ENCODE assay signal across 12 cellular contexts in the genomic region with DNA sequence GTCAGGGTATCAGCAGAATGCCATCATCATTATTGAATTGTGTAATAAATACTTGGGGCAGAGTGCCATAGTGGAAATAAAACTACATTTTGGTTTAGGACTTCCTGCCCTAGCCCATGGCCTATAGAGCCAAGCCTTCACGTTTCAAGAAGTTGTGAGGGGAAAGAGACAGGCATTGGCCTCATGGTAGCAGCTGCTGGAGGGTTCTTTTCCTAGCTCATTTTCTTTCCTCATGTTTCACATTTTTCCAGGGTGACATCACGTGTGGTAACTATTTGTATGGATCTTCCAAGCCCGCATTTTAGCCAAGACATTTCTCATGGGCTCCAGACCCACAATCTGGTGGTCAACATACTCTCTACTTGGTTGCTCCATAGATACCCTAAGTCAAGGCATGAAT.
DNase-seq lines count a peak whose midpoint lies in the region; ATAC-seq, FAIRE-seq and TF ChIP-seq lines count a peak whose summit lies in the region.
"Had no signal": no experiment of that assay in that cellular context is flagged by ENCODE, and none has a peak within 500 bp of the region (broad histone marks: within the 10 kb centered on the region; RNA-seq: fewer than 3 reads in every experiment).

No MANE protein-coding gene starts in this region.

- H3K36me3 ChIP-seq in gastroesophageal sphincter (no peaks in the 10 kb centered on the region), stomach (no peaks in the 10 kb centered on the region)

- peaks cover 66% of the 10 kb centered on the region for H3K4me1 Mint-ChIP-seq in nephron progenitor cell

- H3K9me3 ChIP-seq in gastroesophageal sphincter: no peaks in the 10 kb centered on the region
- H3K9me3 ChIP-seq in stomach: no peaks in the 10 kb centered on the region
- H3K9me3 ChIP-seq: mucosa of descending colon had no signal

- H3K4me1 ChIP-seq in gastroesophageal sphincter: peaks cover 6 to 90% (median 19%) of the 10 kb centered on the region in 3 donors
- H3K4me1 ChIP-seq in stomach: peaks cover 29 to 78% (median 52%) of the 10 kb centered on the region in 4 donors

- peaks cover 18% of the 10 kb centered on the region for H3K36me3 Mint-ChIP-seq in nephron progenitor cell (ENCODE audit: low read depth)

- H3K4me3 ChIP-seq in gastroesophageal sphincter (no peak overlapping the region), stomach (no peak overlapping the region)
- H3K4me3 ChIP-seq: mucosa of descending colon had no signal

- H3K27me3 Mint-ChIP-seq in nephron progenitor cell (ENCODE audit: low read depth, poor library complexity): no peaks in the 10 kb centered on the region
- H3K27me3 Mint-ChIP-seq: activated naive CD4-positive, alpha-beta T cell treated with anti-CD3 and anti-CD28 coated beads, Interleukin-2, amount 50 U/mL, for 24 hours had no signal

- peak; percentile 40 for FAIRE-seq in GM19239 (lab: Jason Lieb, UNC)

- no peak overlapping the region for H3K4me3 Mint-ChIP-seq in nephron progenitor cell
- H3K4me3 Mint-ChIP-seq: activated naive CD4-positive, alpha-beta T cell treated with anti-CD3 and anti-CD28 coated beads, Interleukin-2, amount 50 U/mL, for 24 hours had no signal

- DNase-seq in GM19239 (ENCODE audit: insufficient read length, low spot score) (no peak), stomach (no peak), medulla oblongata (ENCODE audit: extremely low spot score) (no peak), nephron progenitor cell (no peak)
- DNase-seq in activated effector memory CD4-positive, alpha-beta T cell treated with Interleukin-2 at 50 U/mL for 16 hours: no peak
- DNase-seq: GDM1, mucosa of descending colon, NCI-H2029 treated with DMSO at 0.1 percent for 48 hours had no signal

- TF ChIP-seq POLR2A in gastroesophageal sphincter (IDR thresholded peaks at IDR 0.05) (no peak), stomach (IDR thresholded peaks at IDR 0.05) (no peak)

- peaks cover 3% of the 10 kb centered on the region for H3K9me3 Mint-ChIP-seq in nephron progenitor cell
- H3K9me3 Mint-ChIP-seq: activated naive CD4-positive, alpha-beta T cell treated with anti-CD3 and anti-CD28 coated beads, Interleukin-2, amount 50 U/mL, for 24 hours had no signal

- 22 to 33% methylated on average over 2 to 3 of the region's 3 CpGs for WGBS in gastroesophageal sphincter (ENCODE audit: low coverage in 1 of 2), 2 donors
- 42 to 70% (median 65%) methylated on average over 3 of the region's 3 CpGs for WGBS in stomach, 5 donors

- TF ChIP-seq EP300 in gastroesophageal sphincter (IDR thresholded peaks at IDR 0.05) (no peak), stomach (IDR thresholded peaks at IDR 0.05) (no peak)

- intact Hi-C loops in stomach (cut with DNase I; ENCODE audit: low total_unique reads): no loop called here

- ATAC-seq in SK-N-SH treated with all-trans-retinoic acid at 6 μM for 48 hours (peak; percentile 80), gastroesophageal sphincter (peak; percentile 43)
- ATAC-seq: esophagus mucosa, mucosa of descending colon had no signal

- TF ChIP-seq CTCF in gastroesophageal sphincter (IDR thresholded peaks at IDR 0.05) (no peak), stomach (IDR thresholded peaks at IDR 0.05) (no peak), nephron progenitor cell (IDR thresholded peaks at IDR 0.05) (no peak)

- no peak overlapping the region for H3K27ac Mint-ChIP-seq in nephron progenitor cell
- H3K27ac Mint-ChIP-seq: activated naive CD4-positive, alpha-beta T cell treated with anti-CD3 and anti-CD28 coated beads, Interleukin-2, amount 50 U/mL, for 24 hours had no signal

- H3K27ac ChIP-seq in gastroesophageal sphincter (peak overlapping the region in 3 of 4 donors; percentile 2 to 32 (median 5)), stomach (peak overlapping the region in 3 of 5 donors; percentile 43 to 60 (median 49))

- no peaks in the 10 kb centered on the region for H3K27me3 ChIP-seq in gastroesophageal sphincter
- H3K27me3 ChIP-seq in stomach: no peaks in the 10 kb centered on the region

TF ChIP-seq in SK-N-SH treated with all-trans-retinoic acid at 6 μM for 48 hours, 23 proteins besides CTCF, POLR2A, EP300 and RAD21:
- TF ChIP-seq ISL1 (CRISPR knock-in tag; IDR thresholded peaks at IDR 0.05) (peak; percentile 21; the same call in 1 of the 2 replicates), BACH2 (CRISPR knock-in tag; IDR thresholded peaks at IDR 0.05; ENCODE audit: borderline replicate concordance) (no peak), TCF4 (CRISPR knock-in tag; IDR thresholded peaks at IDR 0.05; ENCODE audit: borderline replicate concordance) (no peak), SNAI2 (CRISPR knock-in tag; IDR thresholded peaks at IDR 0.05) (0 out of 2 replicates have a peak, but pooled peaks have one; percentile 30), CREB5 (CRISPR knock-in tag; IDR thresholded peaks at IDR 0.05; ENCODE audit: low read depth) (0 out of 2 replicates have a peak, but pooled peaks have one; percentile 52)
TF ChIP-seq in SK-N-SH treated with all-trans-retinoic acid at 6 μM for 48 hours: peak in this region for 3.
